In genomic region chr12:131709226-131709625, GRCh38 we compare ENCODE assay signal across 1 cellular context.
TF ChIP-seq lines count a peak whose summit lies in the region.

No MANE protein-coding gene starts in this region.

TF ChIP-seq in K562, 482 proteins besides CTCF, POLR2A, EP300 and RAD21 (continued from another document):
- TF ChIP-seq ZEB2 (IDR thresholded peaks at IDR 0.05) (no peak), CLOCK (CRISPR knock-in tag; IDR thresholded peaks at IDR 0.05; ENCODE audit: borderline replicate concordance) (no peak), MED1 (CRISPR knock-in tag; IDR thresholded peaks at IDR 0.05; ENCODE audit: borderline replicate concordance) (no peak), NRF1 (conservative IDR thresholded peaks at IDR 0.05 in 1 of 2, IDR thresholded peaks at IDR 0.05 in 1 of 2) (no peak), HNRNPLL (IDR thresholded peaks at IDR 0.05; ENCODE audit: low read depth, low read length, poor library complexity, severe bottlenecking) (no peak), RBM15 (IDR thresholded peaks at IDR 0.05; ENCODE audit: insufficient read depth, low read length) (no peak), MCM3 (IDR thresholded peaks at IDR 0.05) (no peak), FOXO4 (CRISPR knock-in tag; IDR thresholded peaks at IDR 0.05) (no peak)
